Comparison of ENCODE assay signal across 8 cellular contexts in genomic region chr1:235093013-235093618, GRCh38. TPM values are rescaled to one million over a fixed set of nuclear protein-coding genes. Genes with fewer than 3 reads are reported as not detected.
A peak's percentile ranks its signal among the peaks of the same experiment; 100 is the strongest.
DNase-seq lines count a peak whose midpoint lies in the region; ATAC-seq and TF ChIP-seq lines count a peak whose summit lies in the region.

No MANE protein-coding gene starts in this region.

- 46% methylated on average over 22 of the region's 23 CpGs for WGBS in HUES64

- H3K9me3 Mint-ChIP-seq in Caco-2 (ENCODE audit: unreplicated experiment): no peaks in the 10 kb centered on the region

- H3K4me1 ChIP-seq in Caco-2: peaks cover 8% of the 10 kb centered on the region; the same call in 1 of the 2 replicates
- peaks cover 19% of the 10 kb centered on the region for H3K4me1 ChIP-seq in HUES64 (ENCODE audit: insufficient read depth, low read length)
- peaks cover 11% of the 10 kb centered on the region for H3K4me1 ChIP-seq in iPS-20b (ENCODE audit: insufficient read depth, low read length)
- peaks cover 9 to 19% (median 13%) of the 10 kb centered on the region in 3 donors for H3K4me1 ChIP-seq in skeletal muscle tissue (ENCODE audit: control insufficient read depth in 3 of 3, insufficient read depth in 3 of 3, low read length in 3 of 3)

- TF ChIP-seq CTCF in Caco-2 (IDR thresholded peaks at IDR 0.05; ENCODE audit: insufficient read depth in 1 of 2, low read depth in 1 of 2, low read length in 1 of 2, severe bottlenecking in 1 of 2, unreplicated experiment in 1 of 2): peak in 1 of 2 experiments; percentile 64

- H3K9ac ChIP-seq in HUES64 (ENCODE audit: low read depth, low read length): peak overlapping the region; percentile 5; the same call in 1 of the 2 replicates
- H3K9ac ChIP-seq in iPS-20b (ENCODE audit: low read depth, low read length): 0 out of 2 replicates have a peak overlapping the region, but pooled peaks have one; percentile 37
- peak overlapping the region; percentile 3 to 71 (median 61) for H3K9ac ChIP-seq in skeletal muscle tissue (ENCODE audit: low read depth in 1 of 3, low read length in 3 of 3)

- H3K4me3 ChIP-seq in Caco-2 (ENCODE audit: low read depth, low read length): no peak overlapping the region
- H3K4me3 ChIP-seq in HUES64 (ENCODE audit: low read length): peak overlapping the region; percentile 42
- peak overlapping the region; percentile 48 for H3K4me3 ChIP-seq in iPS-20b (ENCODE audit: low read length)
- peak overlapping the region; percentile 11 to 49 (median 45) for H3K4me3 ChIP-seq in skeletal muscle tissue (ENCODE audit: low read length in 3 of 3)

- CTCF ChIA-PET in Caco-2 (lab: Charles Lee): interaction anchor here (0.5 to 1.6 kb wide), 16 partner anchors 9 to 673 kb away, joined by 3 to 11 read pairs (median 4); no protein-coding TSS in a partner anchor

- H3K27me3 Mint-ChIP-seq in Caco-2 (ENCODE audit: insufficient read depth, unreplicated experiment): no peaks in the 10 kb centered on the region

- H3K27ac Mint-ChIP-seq in Caco-2 (ENCODE audit: unreplicated experiment): no peak overlapping the region

- H3K9me3 ChIP-seq in Caco-2: no peaks in the 10 kb centered on the region; the same call in 1 of the 2 replicates
- H3K9me3 ChIP-seq in HUES64 (ENCODE audit: insufficient read depth, low read depth, low read length): no peaks in the 10 kb centered on the region
- no peaks in the 10 kb centered on the region for H3K9me3 ChIP-seq in iPS-20b (ENCODE audit: insufficient read depth, low read depth, low read length)
- H3K9me3 ChIP-seq in skeletal muscle tissue (ENCODE audit: control insufficient read depth in 3 of 3, low read length in 3 of 3): no peaks in the 10 kb centered on the region

- H3K27ac ChIP-seq in HUES64 (ENCODE audit: low read depth, low read length) (peak overlapping the region; percentile 29; the same call in 1 of the 2 replicates), iPS-20b (ENCODE audit: low read length) (no peak overlapping the region), skeletal muscle tissue (ENCODE audit: low read depth, low read length) (no peak overlapping the region)

- no TSS peak for BruUV-seq in Caco-2 (replicated peaks; lab: Mats Ljungman, UMichigan)

- no peaks in the 10 kb centered on the region for H3K36me3 ChIP-seq in Caco-2 (ENCODE audit: control insufficient read depth, insufficient read depth, low read length)
- no peaks in the 10 kb centered on the region for H3K36me3 ChIP-seq in HUES64 (ENCODE audit: insufficient read depth, low read length)
- no peaks in the 10 kb centered on the region for H3K36me3 ChIP-seq in iPS-20b (ENCODE audit: insufficient read depth, low read depth, low read length)
- H3K36me3 ChIP-seq in skeletal muscle tissue (ENCODE audit: control insufficient read depth in 3 of 3, insufficient read depth in 3 of 3, low read length in 3 of 3): no peaks in the 10 kb centered on the region

- peak; percentile 52 to 66 for DNase-seq in Caco-2
- peak in 32 of 56 donors; percentile 16 to 63 (median 36) for DNase-seq in amygdala (lab: John Stamatoyannopoulos, UW)
- DNase-seq in UCSD-AML1 (lab: John Stamatoyannopoulos, UW; ENCODE audit: unreplicated experiment): no peak

- intact Hi-C loops in Caco-2 (cut with micrococcal nuclease; ENCODE audit: unreplicated experiment): loop anchor here (1.0 kb wide), 1 partner anchor 594 kb away; no protein-coding TSS in a partner anchor

- POLR2A ChIA-PET in Caco-2 (lab: Charles Lee): interaction anchor here (1.0 kb wide), 1 partner anchor 615 kb away, joined by 6 read pairs; the partner anchor contains the start of gene TARBP1

- ATAC-seq in GM21360 (IDR thresholded peaks at IDR 0.05; ENCODE audit: unreplicated experiment) (no peak), GM21526 (IDR thresholded peaks at IDR 0.05; ENCODE audit: low FRiP score, unreplicated experiment) (no peak)

- no peak overlapping the region for H3K4me3 Mint-ChIP-seq in Caco-2 (ENCODE audit: unreplicated experiment)

- H3K27me3 ChIP-seq in Caco-2 (replicated peaks; ENCODE audit: control insufficient read depth, insufficient read depth, low read length): no peaks in the 10 kb centered on the region
- no peaks in the 10 kb centered on the region for H3K27me3 ChIP-seq in HUES64 (ENCODE audit: insufficient read depth, low read length)
- H3K27me3 ChIP-seq in iPS-20b (ENCODE audit: insufficient read depth, low read length): no peaks in the 10 kb centered on the region
- no peaks in the 10 kb centered on the region for H3K27me3 ChIP-seq in skeletal muscle tissue (ENCODE audit: control insufficient read depth in 3 of 3, insufficient read depth in 3 of 3, low read length in 3 of 3)

- H3K36me3 Mint-ChIP-seq in Caco-2 (ENCODE audit: insufficient read depth, unreplicated experiment): peaks cover 2% of the 10 kb centered on the region

- H3K4me1 Mint-ChIP-seq in Caco-2 (ENCODE audit: low read depth, unreplicated experiment): peaks cover 18% of the 10 kb centered on the region

RNA-seq across cellular contexts. Expression of gene TOMM20, which starts 35.5 kb away (rescaled TPM):
- 131 and 137 TPM in 2 replicates for total RNA-seq in Caco-2 (2022)
- polyA plus RNA-seq in HUES64 (2013, experiment 1 of 2): 146 TPM
- 160 TPM for polyA plus RNA-seq in HUES64 (2013, experiment 2 of 2)
- total RNA-seq in skeletal muscle tissue: 67.8 TPM

Comparison
In these comparisons a context has a peak if more than half of its experiments do, and no peak if none do; other contexts are left out.
1. H3K9ac ChIP-seq: peak in every context shown above with its lines; median percentile 61 in skeletal muscle tissue; 37 in iPS-20b; 5 in HUES64.